ENCODE assay signal across 1 cellular context in genomic region chr12:69490920-69491643, GRCh38.
TF ChIP-seq lines count a peak whose summit lies in the region.

No MANE protein-coding gene starts in this region.

TF ChIP-seq in HepG2, 621 proteins besides CTCF, POLR2A, EP300 and RAD21:
- TF ChIP-seq, protein P1, sequence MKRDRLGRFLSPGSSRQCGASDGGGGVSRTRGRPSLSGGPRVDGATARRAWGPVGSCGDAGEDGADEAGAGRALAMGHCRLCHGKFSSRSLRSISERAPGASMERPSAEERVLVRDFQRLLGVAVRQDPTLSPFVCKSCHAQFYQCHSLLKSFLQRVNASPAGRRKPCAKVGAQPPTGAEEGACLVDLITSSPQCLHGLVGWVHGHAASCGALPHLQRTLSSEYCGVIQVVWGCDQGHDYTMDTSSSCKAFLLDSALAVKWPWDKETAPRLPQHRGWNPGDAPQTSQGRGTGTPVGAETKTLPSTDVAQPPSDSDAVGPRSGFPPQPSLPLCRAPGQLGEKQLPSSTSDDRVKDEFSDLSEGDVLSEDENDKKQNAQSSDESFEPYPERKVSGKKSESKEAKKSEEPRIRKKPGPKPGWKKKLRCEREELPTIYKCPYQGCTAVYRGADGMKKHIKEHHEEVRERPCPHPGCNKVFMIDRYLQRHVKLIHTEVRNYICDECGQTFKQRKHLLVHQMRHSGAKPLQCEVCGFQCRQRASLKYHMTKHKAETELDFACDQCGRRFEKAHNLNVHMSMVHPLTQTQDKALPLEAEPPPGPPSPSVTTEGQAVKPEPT (CRISPR knock-in tag; IDR thresholded peaks at IDR 0.05; ENCODE audit: low read depth), result no peak
- no peak for TF ChIP-seq NR2F6 (IDR thresholded peaks at IDR 0.05)
- TF ChIP-seq NR2F6 (CRISPR knock-in tag; IDR thresholded peaks at IDR 0.05), result peak; percentile 49; the same call in 1 of the 2 replicates
TF ChIP-seq in HepG2: peak in this region for 1.
